1 cellular context compared by ENCODE assay signal in genomic region chr2:152061383-152061782, GRCh38.
TF ChIP-seq lines count a peak whose summit lies in the region.

No MANE protein-coding gene starts in this region.

TF ChIP-seq in GM12878, 131 proteins besides CTCF, POLR2A, EP300 and RAD21 (continued from another document):
- no peak for TF ChIP-seq ZNF274 (IDR thresholded peaks at IDR 0.05; ENCODE audit: insufficient read depth, insufficient read length)
- no peak for TF ChIP-seq E4F1 (IDR thresholded peaks at IDR 0.05; ENCODE audit: borderline replicate concordance, partially characterized antibody)
- TF ChIP-seq RUNX3 (IDR thresholded peaks at IDR 0.05; ENCODE audit: low read length) = peak; percentile 46; the same call in 1 of the 2 replicates
- TF ChIP-seq BHLHE40 (IDR thresholded peaks at IDR 0.05; ENCODE audit: borderline replicate concordance in 1 of 2, low read depth in 2 of 2, low read length in 1 of 2) = no peak
- no peak for TF ChIP-seq CREB1 (IDR thresholded peaks at IDR 0.05; ENCODE audit: low read depth)
- TF ChIP-seq FOXM1 (IDR thresholded peaks at IDR 0.05; ENCODE audit: low read depth, low read length) = 0 out of 2 replicates have a peak, but pooled peaks have one; percentile 18
- TF ChIP-seq STAT1 (conservative IDR thresholded peaks at IDR 0.05) = no peak
- no peak for TF ChIP-seq CUX1 (IDR thresholded peaks at IDR 0.05; ENCODE audit: insufficient replicate concordance, low read depth, low read length)
- TF ChIP-seq JUND (IDR thresholded peaks at IDR 0.05; ENCODE audit: low read depth, low read length) = no peak
- no peak for TF ChIP-seq SIX5 (IDR thresholded peaks at IDR 0.05; ENCODE audit: low read depth, low read length, severe bottlenecking)
- TF ChIP-seq YBX1 (IDR thresholded peaks at IDR 0.05) = no peak
- no peak for TF ChIP-seq POU2F2 (IDR thresholded peaks at IDR 0.05; ENCODE audit: borderline replicate concordance, low read depth, low read length)
- TF ChIP-seq CBFB (IDR thresholded peaks at IDR 0.05; ENCODE audit: low read depth) = no peak
- no peak for TF ChIP-seq MXI1 (IDR thresholded peaks at IDR 0.05; ENCODE audit: low read depth, low read length)
- TF ChIP-seq JUNB (IDR thresholded peaks at IDR 0.05) = peak; percentile 84
- TF ChIP-seq TAF1 (IDR thresholded peaks at IDR 0.05; ENCODE audit: borderline replicate concordance, low read depth, low read length) = no peak
